8 cellular contexts compared by ENCODE assay signal in the genomic region with DNA sequence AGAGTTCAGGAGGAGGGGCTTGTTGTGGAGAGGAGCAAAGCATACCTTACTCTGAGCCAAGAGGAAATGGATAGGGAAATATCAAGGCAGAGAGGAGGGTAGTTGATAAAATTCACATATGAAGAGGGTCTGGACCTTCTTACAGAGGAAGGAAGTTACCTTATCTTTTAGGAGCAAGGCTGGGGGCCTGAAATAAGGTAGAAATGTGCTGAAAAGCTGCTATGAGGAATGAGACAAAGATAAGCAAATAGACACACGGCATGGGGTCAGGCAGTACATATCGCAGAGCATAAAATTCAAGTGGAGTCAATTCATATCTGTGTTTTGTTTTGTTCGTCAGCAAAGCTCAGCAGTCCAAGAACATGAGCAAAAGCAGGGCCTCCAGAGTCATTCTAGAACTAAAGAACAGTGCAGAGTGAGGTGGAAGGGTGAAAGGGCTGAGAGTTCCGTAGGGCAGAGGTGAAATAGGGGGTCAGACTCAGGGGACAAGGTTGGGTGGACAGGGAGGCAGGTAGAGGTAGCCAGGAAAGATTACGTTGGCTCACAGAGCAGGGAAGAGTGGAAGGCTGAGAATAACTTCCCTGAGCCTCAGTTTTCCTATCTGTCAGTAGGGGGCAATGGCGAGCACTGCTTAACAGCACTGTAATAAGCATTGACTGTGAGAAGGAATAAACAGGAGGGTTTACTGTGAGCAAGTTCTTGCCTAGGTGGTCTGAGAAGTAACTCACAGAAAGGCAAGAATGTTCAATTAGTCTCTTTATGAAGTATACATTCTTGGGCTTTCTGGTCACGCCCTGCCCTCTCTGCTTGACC. TPM values are rescaled to one million over a fixed set of nuclear protein-coding genes. Genes with fewer than 3 reads are reported as not detected.
DNase-seq lines count a peak whose midpoint lies in the region; ATAC-seq and TF ChIP-seq lines count a peak whose summit lies in the region.

No MANE protein-coding gene starts in this region.

- H3K4me3 ChIP-seq in fibroblast of the aortic adventitia (ENCODE audit: low read depth, low read length) = no peak overlapping the region

- TF ChIP-seq CTCF in fibroblast of the aortic adventitia (IDR thresholded peaks at IDR 0.05; ENCODE audit: insufficient read depth, low read length) = peak; percentile 78

- peaks cover 1% of the 10 kb centered on the region for H3K36me3 Mint-ChIP-seq in activated naive CD8-positive, alpha-beta T cell treated with anti-CD3 and anti-CD28 coated beads, Interleukin-2, amount 10 ng/mL, durations not matched to agents 7 days and 5 days
- H3K36me3 Mint-ChIP-seq in activated naive CD8-positive, alpha-beta T cell treated with anti-CD3 and anti-CD28 coated beads for 36 hours = no peaks in the 10 kb centered on the region

- peak; percentile 72 for ATAC-seq in activated naive CD8-positive, alpha-beta T cell treated with anti-CD3 and anti-CD28 coated beads, Interleukin-2, amount 10 ng/mL, durations not matched to agents 7 days and 5 days (ENCODE audit: low read depth)
- ATAC-seq in HG02588 (IDR thresholded peaks at IDR 0.05; ENCODE audit: unreplicated experiment) = peak; percentile 65
- ATAC-seq in stimulated activated naive CD8-positive, alpha-beta T cell treated with anti-CD3 and anti-CD28 coated beads, Interleukin-15, Interleukin-2, amounts not matched to agents 100 U/mL and 50 U/mL, for 24 hours = peak; percentile 52
- no peak for ATAC-seq in HG03095 (IDR thresholded peaks at IDR 0.05; ENCODE audit: unreplicated experiment)

- H3K4me3 Mint-ChIP-seq in activated naive CD8-positive, alpha-beta T cell treated with anti-CD3 and anti-CD28 coated beads, Interleukin-2, amount 10 ng/mL, durations not matched to agents 7 days and 5 days = no peak overlapping the region
- no peak overlapping the region for H3K4me3 Mint-ChIP-seq in activated naive CD8-positive, alpha-beta T cell treated with anti-CD3 and anti-CD28 coated beads for 36 hours

- peaks cover 7% of the 10 kb centered on the region for H3K4me1 Mint-ChIP-seq in activated naive CD8-positive, alpha-beta T cell treated with anti-CD3 and anti-CD28 coated beads, Interleukin-2, amount 10 ng/mL, durations not matched to agents 7 days and 5 days
- H3K4me1 Mint-ChIP-seq in activated naive CD8-positive, alpha-beta T cell treated with anti-CD3 and anti-CD28 coated beads for 36 hours = no peaks in the 10 kb centered on the region

- no peak for DNase-seq in activated naive CD8-positive, alpha-beta T cell treated with anti-CD3 and anti-CD28 coated beads, Interleukin-2, amount 10 ng/mL, durations not matched to agents 7 days and 5 days
- DNase-seq in activated naive CD8-positive, alpha-beta T cell treated with anti-CD3 and anti-CD28 coated beads for 36 hours = no peak
- DNase-seq in SK-MEL-5 (ENCODE audit: low read depth, low spot score) (peak; percentile 50), fibroblast of the aortic adventitia (ENCODE audit: low read depth) (peak; percentile 48)
- DNase-seq in stimulated activated naive CD8-positive, alpha-beta T cell treated with anti-CD3 and anti-CD28 coated beads, Interleukin-15, Interleukin-2, amounts not matched to agents 100 U/mL and 50 U/mL, for 24 hours = peak; percentile 29
- DNase-seq in activated CD8-positive, alpha-beta memory T cell treated with anti-CD3 and anti-CD28 coated beads, Interleukin-2, amount 50 U/mL, for 48 hours = no peak

- no peaks in the 10 kb centered on the region for H3K27me3 Mint-ChIP-seq in activated naive CD8-positive, alpha-beta T cell treated with anti-CD3 and anti-CD28 coated beads, Interleukin-2, amount 10 ng/mL, durations not matched to agents 7 days and 5 days
- no peaks in the 10 kb centered on the region for H3K27me3 Mint-ChIP-seq in activated naive CD8-positive, alpha-beta T cell treated with anti-CD3 and anti-CD28 coated beads for 36 hours

- no peak overlapping the region for H3K27ac Mint-ChIP-seq in activated naive CD8-positive, alpha-beta T cell treated with anti-CD3 and anti-CD28 coated beads, Interleukin-2, amount 10 ng/mL, durations not matched to agents 7 days and 5 days
- H3K27ac Mint-ChIP-seq in activated naive CD8-positive, alpha-beta T cell treated with anti-CD3 and anti-CD28 coated beads for 36 hours = no peak overlapping the region

- POLR2A ChIA-PET in activated naive CD8-positive, alpha-beta T cell treated with anti-CD3 and anti-CD28 coated beads, Interleukin-2, amount 10 ng/mL, durations not matched to agents 7 days and 5 days (lab: Charles Lee) = no interaction called here

- no peaks in the 10 kb centered on the region for H3K9me3 Mint-ChIP-seq in activated naive CD8-positive, alpha-beta T cell treated with anti-CD3 and anti-CD28 coated beads, Interleukin-2, amount 10 ng/mL, durations not matched to agents 7 days and 5 days
- no peaks in the 10 kb centered on the region for H3K9me3 Mint-ChIP-seq in activated naive CD8-positive, alpha-beta T cell treated with anti-CD3 and anti-CD28 coated beads for 36 hours

- in situ Hi-C loops in SK-MEL-5 (cut with HindIII; ENCODE audit: low pct_unique_long_range_greater_than_20kb, low sequenced_read_pairs) = no loop called here

RNA-seq across cellular contexts. Expression of a gene that starts 9.2 kb away (rescaled TPM):
- total RNA-seq in activated naive CD8-positive, alpha-beta T cell treated with anti-CD3 and anti-CD28 coated beads, Interleukin-2, amount 10 ng/mL, durations not matched to agents 7 days and 5 days = under 1 TPM; 0.30 to 0.48 TPM
- total RNA-seq in activated naive CD8-positive, alpha-beta T cell treated with anti-CD3 and anti-CD28 coated beads for 36 hours = not detected
- not detected in 2 replicates for total RNA-seq in SK-MEL-5 (2014; rRNA removed; shearing (Covaris generic))
- not detected in 2 replicates for polyA plus RNA-seq in SK-MEL-5 (2015; cell fraction: cytosol; rRNA removed)
- not detected in 2 replicates for polyA plus RNA-seq in SK-MEL-5 (2015; cell fraction: nucleus; rRNA removed)
- total RNA-seq in fibroblast of the aortic adventitia (ENCODE audit: low replicate concordance) = not detected in 2 replicates

Comparison
In these comparisons a context has a peak if more than half of its experiments do, and no peak if none do; other contexts are left out.
1. DNase-seq: peak in SK-MEL-5 (single experiment), fibroblast of the aortic adventitia (single experiment) and stimulated activated naive CD8-positive, alpha-beta T cell treated with anti-CD3 and anti-CD28 coated beads, Interleukin-15, Interleukin-2, amounts not matched to agents 100 U/mL and 50 U/mL, for 24 hours (single experiment); none in activated naive CD8-positive, alpha-beta T cell treated with anti-CD3 and anti-CD28 coated beads, Interleukin-2, amount 10 ng/mL, durations not matched to agents 7 days and 5 days (single experiment), activated naive CD8-positive, alpha-beta T cell treated with anti-CD3 and anti-CD28 coated beads for 36 hours (single experiment) and activated CD8-positive, alpha-beta memory T cell treated with anti-CD3 and anti-CD28 coated beads, Interleukin-2, amount 50 U/mL, for 48 hours (single experiment).